ENCODE assay signal across 8 cellular contexts in the genomic region with DNA sequence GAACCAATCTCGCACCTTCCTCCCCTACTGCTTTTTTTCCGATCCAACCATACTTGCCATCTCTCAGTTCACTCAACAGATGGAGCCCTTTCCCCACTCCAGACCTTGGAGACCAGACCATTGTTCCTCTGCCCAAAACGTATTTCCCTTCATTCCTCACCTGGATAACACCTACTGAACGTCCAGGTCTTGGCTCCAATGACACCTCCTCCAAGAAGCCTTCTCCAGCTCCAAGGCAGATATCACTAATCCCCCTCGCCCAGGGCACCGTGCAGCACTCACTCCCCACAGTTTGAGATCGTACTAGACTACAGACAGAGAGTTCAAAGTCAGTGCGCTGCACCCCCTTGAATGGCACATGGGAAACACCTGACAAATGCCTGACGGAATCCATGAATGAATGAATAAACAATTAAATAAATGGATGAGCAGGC. TPM values are rescaled to one million over a fixed set of nuclear protein-coding genes. Genes with fewer than 3 reads are reported as not detected.
A peak's percentile ranks its signal among the peaks of the same experiment; 100 is the strongest.
DNase-seq lines count a peak whose midpoint lies in the region; ATAC-seq and TF ChIP-seq lines count a peak whose summit lies in the region.

No MANE protein-coding gene starts in this region.

- in situ Hi-C loops in SK-MEL-5 (cut with HindIII; ENCODE audit: low pct_unique_long_range_greater_than_20kb, low sequenced_read_pairs): no loop called here

- H3K27ac ChIP-seq in foreskin keratinocyte: no peak overlapping the region

- no peaks in the 10 kb centered on the region for H3K4me1 ChIP-seq in foreskin keratinocyte

- H3K27me3 ChIP-seq in foreskin keratinocyte: no peaks in the 10 kb centered on the region

- peak; percentile 69 for TF ChIP-seq CTCF in LNCAP (IDR thresholded peaks at IDR 0.05)
- peak; percentile 88 for TF ChIP-seq CTCF in foreskin keratinocyte (conservative IDR thresholded peaks at IDR 0.05)

- intact Hi-C loops in sciatic nerve (cut with DNase I): no loop called here

- ATAC-seq in foreskin keratinocyte (peak; percentile 39), sciatic nerve (peak; percentile 36), HG03095 (IDR thresholded peaks at IDR 0.05; ENCODE audit: unreplicated experiment) (no peak), GM19397 (IDR thresholded peaks at IDR 0.05; ENCODE audit: unreplicated experiment) (no peak)

- DNase-seq in SIG-M5 treated with dmso at 0.1 percent for 504 hours (lab: John Stamatoyannopoulos, UW; ENCODE audit: unreplicated experiment): peak; percentile 16
- no peak for DNase-seq in SIG-M5 (lab: John Stamatoyannopoulos, UW)
- DNase-seq in SK-MEL-5 (ENCODE audit: low read depth, low spot score): peak; percentile 77
- DNase-seq in foreskin keratinocyte: peak in 1 of 2 donors; percentile 52
- no peak for DNase-seq in sciatic nerve (ENCODE audit: low spot score)

RNA-seq across cellular contexts. Expression of a gene that starts 47.1 kb away (rescaled TPM):
- total RNA-seq in SK-MEL-5 (2014; rRNA removed; shearing (Covaris generic)): 5.5 and 6.0 TPM in 2 replicates
- polyA plus RNA-seq in SK-MEL-5 (2015; cell fraction: cytosol; rRNA removed): 24.1 and 27.8 TPM in 2 replicates
- 22.0 and 33.7 TPM in 2 replicates for polyA plus RNA-seq in SK-MEL-5 (2015; cell fraction: nucleus; rRNA removed)
- total RNA-seq in foreskin keratinocyte: 5.4 and 7.9 TPM in 2 replicates
- polyA plus RNA-seq in foreskin keratinocyte: 4.0 and 5.8 TPM in 2 replicates
- total RNA-seq in sciatic nerve: 29.0 TPM

Comparison
In these comparisons a context has a peak if more than half of its experiments do, and no peak if none do; other contexts are left out.
1. DNase-seq: peak in SIG-M5 treated with dmso at 0.1 percent for 504 hours (single experiment) and SK-MEL-5 (single experiment); none in SIG-M5 (single experiment) and sciatic nerve (single experiment).
2. ATAC-seq: peak in foreskin keratinocyte (single experiment) and sciatic nerve (single experiment); none in HG03095 (single experiment) and GM19397 (single experiment).